Comparison of ENCODE assay signal across 11 cellular contexts in the genomic region with DNA sequence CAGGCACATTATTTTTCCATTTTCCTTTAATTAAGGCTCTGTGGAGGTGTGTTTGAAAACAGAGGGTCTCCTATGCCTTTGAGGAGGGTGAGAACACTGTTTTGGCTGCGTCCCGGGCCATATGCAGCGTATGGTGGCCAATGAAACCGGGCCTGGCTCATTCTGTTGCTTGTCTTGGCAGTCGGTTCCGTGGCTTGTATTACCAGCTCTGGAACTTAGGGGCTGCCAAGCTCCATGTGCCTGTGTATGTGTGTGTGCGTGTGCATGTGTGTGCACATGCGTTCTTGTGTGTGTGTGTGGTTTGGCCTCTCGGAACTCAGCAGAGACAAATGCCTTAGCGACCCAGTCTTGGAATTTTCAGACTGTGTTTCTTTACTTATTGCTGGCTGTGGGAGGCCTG. TPM values are rescaled to one million over a fixed set of nuclear protein-coding genes. Genes with fewer than 3 reads are reported as not detected.
DNase-seq lines count a peak whose midpoint lies in the region; ATAC-seq, FAIRE-seq and TF ChIP-seq lines count a peak whose summit lies in the region.
"Had no signal": no experiment of that assay in that cellular context is flagged by ENCODE, and none has a peak within 500 bp of the region (broad histone marks: within the 10 kb centered on the region; RNA-seq: fewer than 3 reads in every experiment).

No MANE protein-coding gene starts in this region.

- WGBS in IMR-90 (ENCODE audit: extremely low coverage in 2 of 2, insufficient read length in 1 of 2), 2 experiments = 10% methylated on average over 7 of the region's 10 CpGs; no CpG with 5 or more reads in 1 of the 2 experiments
- 97% methylated on average over 4 of the region's 10 CpGs for WGBS in HepG2 (ENCODE audit: low lambda C conversion rate)

- dilution Hi-C loops in IMR-90 (cut with HindIII; ENCODE audit: low sequenced_read_pairs, unreplicated experiment) = no loop called here

- no peak for FAIRE-seq in HepG2 (lab: Jason Lieb, UNC)

- peak overlapping the region; percentile 77 for H3K23ac ChIP-seq in IMR-90 (ENCODE audit: low read depth, low read length)

- H2BK20ac ChIP-seq in IMR-90 (ENCODE audit: low read depth, low read length) = no peak overlapping the region

- H3K27me3 Mint-ChIP-seq in chondrocyte (ENCODE audit: low read depth) = no peaks in the 10 kb centered on the region

- H3K36me3 ChIP-seq in IMR-90 (ENCODE audit: control insufficient read depth, insufficient read depth, low read length) (peaks cover 29% of the 10 kb centered on the region), HepG2 (replicated peaks in 1 of 2; ENCODE audit: control insufficient read depth in 1 of 2, insufficient read depth in 2 of 2, low read length in 2 of 2) (peaks cover 0 to 31% of the 10 kb centered on the region in 2 experiments; a peak in 2 of 5 replicates)

- H3K9me3 Mint-ChIP-seq in chondrocyte (ENCODE audit: low read depth) = no peaks in the 10 kb centered on the region

- H3K27me3 ChIP-seq in IMR-90 (ENCODE audit: control insufficient read depth, insufficient read depth, low read length) (no peaks in the 10 kb centered on the region), HepG2 (ENCODE audit: control insufficient read depth in 1 of 2, insufficient read depth in 2 of 2, low read length in 2 of 2) (peaks cover 0 to 5% of the 10 kb centered on the region in 2 experiments; a peak in 2 of 5 replicates)

- CTCF ChIA-PET in IMR-90 (lab: Yijun Ruan, JAX) (interaction anchor here (1.2 kb wide), 1 partner anchor 123 kb away, joined by 3 read pairs; no protein-coding TSS in a partner anchor), HepG2 (lab: Yijun Ruan, JAX; ENCODE audit: low intra/inter-chr PET ratio, low total read pairs) (no interaction called here)

- ATAC-seq in IMR-90 (ENCODE audit: low read depth) (no peak), HepG2 (no peak), HG03565 (IDR thresholded peaks at IDR 0.05; ENCODE audit: unreplicated experiment) (no peak)

- H3K9me3 ChIP-seq in IMR-90 (ENCODE audit: control insufficient read depth, insufficient read depth, low read length) (no peaks in the 10 kb centered on the region), HepG2 (ENCODE audit: low read length) (no peaks in the 10 kb centered on the region)

- peaks cover 17% of the 10 kb centered on the region for H3K36me3 Mint-ChIP-seq in chondrocyte (ENCODE audit: low read depth)

- TF ChIP-seq CTCF in IMR-90 (conservative IDR thresholded peaks at IDR 0.05; ENCODE audit: low read depth, low read length) = no peak
- peak; percentile 22 for TF ChIP-seq CTCF in chondrocyte (IDR thresholded peaks at IDR 0.05)
- no peak for TF ChIP-seq CTCF in HepG2 (CRISPR knock-in tag; IDR thresholded peaks at IDR 0.05)

- peak overlapping the region; percentile 39 for H3K27ac Mint-ChIP-seq in chondrocyte (ENCODE audit: unreplicated experiment)

- peak overlapping the region; percentile 74 for H3K14ac ChIP-seq in IMR-90 (replicated peaks; ENCODE audit: low read depth, low read length)

- H4K5ac ChIP-seq in IMR-90 (ENCODE audit: low read depth, low read length) = no peak overlapping the region

- peak overlapping the region; percentile 37; the same call in 1 of the 2 replicates for H2AK5ac ChIP-seq in IMR-90 (ENCODE audit: low read depth, low read length)

- peak overlapping the region; percentile 73 for H2AFZ ChIP-seq in IMR-90 (replicated peaks; ENCODE audit: low read length, poor library complexity)
- H2AFZ ChIP-seq in HepG2 (ENCODE audit: low read length) = no peak overlapping the region

- H3K4ac ChIP-seq in IMR-90 (ENCODE audit: low read depth, low read length) = peak overlapping the region; percentile 11; the same call in 1 of the 2 replicates

- peaks cover 45% of the 10 kb centered on the region for H3K4me1 Mint-ChIP-seq in chondrocyte (ENCODE audit: low read depth)

- H2AK9ac ChIP-seq in IMR-90 (replicated peaks; ENCODE audit: low read depth, low read length, poor library complexity) = peak overlapping the region; percentile 92

- H3K4me3 Mint-ChIP-seq in chondrocyte (ENCODE audit: unreplicated experiment) = peak overlapping the region; percentile 83

- peak overlapping the region; percentile 12 for H2BK5ac ChIP-seq in IMR-90 (ENCODE audit: low read depth, low read length, poor library complexity, severe bottlenecking)

- H3K27ac ChIP-seq in IMR-90 (ENCODE audit: insufficient read depth, low read length) = peak overlapping the region; percentile 27; the same call in 1 of the 2 replicates
- no peak overlapping the region for H3K27ac ChIP-seq in HepG2 (ENCODE audit: extremely low read length, insufficient read depth, low read length)
- peak overlapping the region; percentile 58 for H3K27ac ChIP-seq in temporal lobe (ENCODE audit: low read depth, low read length)

- H3K79me1 ChIP-seq in IMR-90 (ENCODE audit: low read depth in 1 of 2, low read length in 2 of 2) = peaks cover 22 to 69% of the 10 kb centered on the region in 2 experiments

- no peak overlapping the region for H4K91ac ChIP-seq in IMR-90 (ENCODE audit: insufficient read depth, low read depth, low read length)

- H3K56ac ChIP-seq in IMR-90 (ENCODE audit: extremely low read depth, insufficient read depth, low read length) = peak overlapping the region; percentile 22; the same call in 1 of the 2 replicates

- TF ChIP-seq RAD21 in IMR-90 (IDR thresholded peaks at IDR 0.05; ENCODE audit: low read length) (no peak), HepG2 (CRISPR knock-in tag; IDR thresholded peaks at IDR 0.05) (no peak)

- no peak overlapping the region for H2BK15ac ChIP-seq in IMR-90 (ENCODE audit: low read depth, low read length)

- DNase-seq in IMR-90 (peak; percentile 58), chondrocyte (ENCODE audit: low spot score) (no peak), HepG2 (ENCODE audit: low spot score) (no peak), NCI-H2196 treated with DMSO at 0.1 percent for 48 hours (lab: John Stamatoyannopoulos, UW; ENCODE audit: unreplicated experiment) (no peak), SHP77 (lab: John Stamatoyannopoulos, UW) (no peak), glomerular visceral epithelial cell (ENCODE audit: extremely low spot score) (no peak)
- DNase-seq: dermis blood vessel endothelial cell, MV-4-11, SIG-M5 had no signal

- TF ChIP-seq POLR2A in IMR-90 (IDR thresholded peaks at IDR 0.05; ENCODE audit: low read depth, low read length) (no peak), HepG2 (IDR thresholded peaks at IDR 0.05; ENCODE audit: insufficient read depth in 1 of 2, low read depth in 2 of 2, low read length in 2 of 2) (no peak)

- BruUV-seq in IMR-90 (replicated peaks; lab: Mats Ljungman, UMichigan) = no TSS peak
- BruUV-seq in HepG2 (replicated peaks; lab: Mats Ljungman, UMichigan) = no TSS peak

- H3K18ac ChIP-seq in IMR-90 (ENCODE audit: low read depth, low read length) = no peak overlapping the region

- H4K8ac ChIP-seq in IMR-90 (ENCODE audit: low read depth in 2 of 2, low read length in 2 of 2) = no peak overlapping the region

- intact Hi-C loops in IMR-90 (cut with micrococcal nuclease) (loop anchor here (1.0 kb wide), 1 partner anchor 58 kb away; no protein-coding TSS in a partner anchor), HepG2 (cut with micrococcal nuclease; ENCODE audit: unreplicated experiment) (no loop called here)

- H3K9ac ChIP-seq in IMR-90 (ENCODE audit: low read depth, low read length) (peak overlapping the region; percentile 60), HepG2 (ENCODE audit: insufficient read depth, low read depth, low read length) (no peak overlapping the region)

- H3K79me2 ChIP-seq in HepG2 (ENCODE audit: insufficient read depth, low read length) = peaks cover 4% of the 10 kb centered on the region

- H4K20me1 ChIP-seq in IMR-90 (ENCODE audit: insufficient read depth, low read length) (peaks cover 68% of the 10 kb centered on the region), HepG2 (ENCODE audit: insufficient read depth, low read length) (peaks cover 14% of the 10 kb centered on the region; the same call in 1 of the 2 replicates)

- H2BK120ac ChIP-seq in IMR-90 (ENCODE audit: low read depth, low read length) = no peak overlapping the region

- TF ChIP-seq EP300 in HepG2 (IDR thresholded peaks at IDR 0.05; ENCODE audit: low read depth in 2 of 2, low read length in 2 of 2) (no peak), HepG2 (CRISPR knock-in tag; IDR thresholded peaks at IDR 0.05; ENCODE audit: borderline replicate concordance) (no peak)

- H3K4me2 ChIP-seq in IMR-90 (ENCODE audit: low read depth, low read length) (peak overlapping the region; percentile 78), HepG2 (ENCODE audit: low read depth, low read length) (peak overlapping the region; percentile 76; the same call in 1 of the 2 replicates)

- POLR2A ChIA-PET in IMR-90 (lab: Charles Lee; ENCODE audit: unreplicated experiment) (no interaction called here), HepG2 (lab: Yijun Ruan, JAX) (no interaction called here)

- in situ Hi-C loops in IMR-90 (cut with MboI; ENCODE audit: low sequenced_read_pairs) (no loop called here), HepG2 (cut with HindIII; ENCODE audit: extremely low pct_ligation_motif_present, low pct_unique_long_range_greater_than_20kb) (no loop called here)

- peaks cover 45% of the 10 kb centered on the region for H3K9me1 ChIP-seq in IMR-90 (ENCODE audit: insufficient read depth, low read length)

- H3K4me3 ChIP-seq in IMR-90 (ENCODE audit: insufficient read depth, low read depth, low read length) = peak overlapping the region; percentile 58
- H3K4me3 ChIP-seq in HepG2 (replicated peaks in 1 of 3; ENCODE audit: insufficient read depth in 1 of 3, low read depth in 2 of 3, low read length in 3 of 3) = no peak overlapping the region

- peaks cover 29% of the 10 kb centered on the region for H3K4me1 ChIP-seq in IMR-90 (ENCODE audit: control insufficient read depth, insufficient read depth, low read length)
- H3K4me1 ChIP-seq in HepG2 (ENCODE audit: insufficient read depth, low read length) = peaks cover 37% of the 10 kb centered on the region

RNA-seq across cellular contexts. Expression of a gene that starts 2.7 kb away (rescaled TPM):
- total RNA-seq in IMR-90 (2012; rRNA removed) (35.7 and 38.9 TPM in 2 replicates), chondrocyte (25.9 to 78.0 TPM (median 72.2 TPM) in 3 replicates), HepG2 (2016; rRNA removed; fragmentation: Illumina TruSeq; extraction: Trizol) (7.7 and 8.9 TPM in 2 replicates), temporal lobe (3.2 TPM)
- polyA plus RNA-seq in IMR-90 (2012; rRNA removed) (38.4 and 39.7 TPM in 2 replicates), HepG2 (2011; rRNA removed) (8.0 and 9.0 TPM in 2 replicates)
- 47.8 and 52.8 TPM in 2 replicates for polyA plus RNA-seq in IMR-90 (2012; cell fraction: cytosol; rRNA removed)
- polyA plus RNA-seq in IMR-90 (2012; cell fraction: nucleus; rRNA removed; ENCODE audit: low replicate concordance) = 18.7 and 32.8 TPM in 2 replicates
- total RNA-seq in HepG2 (2016; cell fraction: cytosol; rRNA removed; fragmentation: Illumina TruSeq; extraction: Trizol; ENCODE audit: low read depth) = 10.3 and 11.0 TPM in 2 replicates
- 6.0 and 9.8 TPM in 2 replicates for total RNA-seq in HepG2 (2016; cell fraction: insoluble cytoplasmic fraction; rRNA removed; fragmentation: Illumina TruSeq; extraction: Trizol)
- 19.5 and 19.7 TPM in 2 replicates for total RNA-seq in HepG2 (2016; cell fraction: membrane; rRNA removed; fragmentation: Illumina TruSeq; extraction: Trizol)
- 3.2 and 3.9 TPM in 2 replicates for total RNA-seq in HepG2 (2016; cell fraction: nucleus; rRNA removed; fragmentation: Illumina TruSeq; extraction: Trizol)
- 8.4 and 10.0 TPM in 2 replicates for polyA plus RNA-seq in HepG2 (2011; cell fraction: cytosol; rRNA removed)
- polyA plus RNA-seq in HepG2 (2011; cell fraction: nucleus; rRNA removed) = 10.7 and 11.2 TPM in 2 replicates
- 6.3 and 12.0 TPM in 2 replicates for polyA plus RNA-seq in HepG2 (2012)
- 11.6 and 14.1 TPM in 2 replicates for polyA plus RNA-seq in HepG2 (2016; cell fraction: cytosol; fragmentation: Illumina TruSeq; extraction: Trizol; ENCODE audit: low read depth)
- polyA plus RNA-seq in HepG2 (2016; cell fraction: insoluble cytoplasmic fraction; fragmentation: Illumina TruSeq; extraction: Trizol; ENCODE audit: low read depth) = 8.9 and 10.0 TPM in 2 replicates
- 19.2 and 20.7 TPM in 2 replicates for polyA plus RNA-seq in HepG2 (2016; cell fraction: membrane; fragmentation: Illumina TruSeq; extraction: Trizol; ENCODE audit: low read depth)
- polyA plus RNA-seq in HepG2 (2016; cell fraction: nucleus; fragmentation: Illumina TruSeq; extraction: Trizol; ENCODE audit: insufficient read depth, low read depth) = 8.8 and 10.0 TPM in 2 replicates
- polyA minus RNA-seq in HepG2 (2011; rRNA and poly(A)+ RNA removed; ENCODE audit: low replicate concordance) = 4.9 and 11.8 TPM in 2 replicates
- 5.5 and 5.9 TPM in 2 replicates for polyA minus RNA-seq in HepG2 (2011; cell fraction: cytosol; rRNA and poly(A)+ RNA removed)
- polyA minus RNA-seq in HepG2 (2011; cell fraction: nucleus; rRNA and poly(A)+ RNA removed) = 10.7 and 11.3 TPM in 2 replicates
